ENCODE assay signal across 11 cellular contexts in genomic region chr7:96287168-96287567, GRCh38. TPM values are rescaled to one million over a fixed set of nuclear protein-coding genes. Genes with fewer than 3 reads are reported as not detected.
DNase-seq lines count a peak whose midpoint lies in the region; ATAC-seq, FAIRE-seq and TF ChIP-seq lines count a peak whose summit lies in the region.
"Had no signal": no experiment of that assay in that cellular context is flagged by ENCODE, and none has a peak within 500 bp of the region (broad histone marks: within the 10 kb centered on the region; RNA-seq: fewer than 3 reads in every experiment).

No MANE protein-coding gene starts in this region.

- H3K9ac ChIP-seq in MM.1S (ENCODE audit: low read length): no peak overlapping the region

- H3K36me3 Mint-ChIP-seq in activated B cell treated with CpG ODN at 0.5 μM for 24 hours (ENCODE audit: low read depth): peaks cover 22% of the 10 kb centered on the region
- peaks cover 11% of the 10 kb centered on the region for H3K36me3 Mint-ChIP-seq in HFFc6 (ENCODE audit: low read depth)

- no peak for ATAC-seq in A549
- peak; percentile 73 for ATAC-seq in GM18868 (IDR thresholded peaks at IDR 0.05; ENCODE audit: unreplicated experiment)
- peak; percentile 58 for ATAC-seq in HG03060 (IDR thresholded peaks at IDR 0.05; ENCODE audit: low read depth, unreplicated experiment)
- ATAC-seq in activated B cell treated with CpG ODN at 0.5 μM for 24 hours (ENCODE audit: low read depth): peak; percentile 56
- no peak for ATAC-seq in HG03520 (IDR thresholded peaks at IDR 0.05; ENCODE audit: unreplicated experiment)
- ATAC-seq: left colon had no signal

- peaks cover 9% of the 10 kb centered on the region for H3K79me2 ChIP-seq in MM.1S (ENCODE audit: low read length)

- H3K27me3 Mint-ChIP-seq in activated B cell treated with CpG ODN at 0.5 μM for 24 hours (no peaks in the 10 kb centered on the region), HFFc6 (ENCODE audit: insufficient read depth) (no peaks in the 10 kb centered on the region; the same call in 1 of the 2 replicates)

- peaks cover 2% of the 10 kb centered on the region for H3K9me3 Mint-ChIP-seq in activated B cell treated with CpG ODN at 0.5 μM for 24 hours
- H3K9me3 Mint-ChIP-seq in HFFc6: peaks cover 13% of the 10 kb centered on the region

- FAIRE-seq in A549 (lab: Jason Lieb, UNC): no peak

- no peaks in the 10 kb centered on the region for H4K20me1 ChIP-seq in MM.1S (ENCODE audit: insufficient read depth, low read length)

- CTCF ChIA-PET in A549 (lab: Yijun Ruan, JAX): interaction anchor here (1.1 kb wide), 1 partner anchor 9 kb away, joined by 3 read pairs; no protein-coding TSS in a partner anchor
- CTCF ChIA-PET in activated B cell treated with CpG ODN at 0.5 μM for 24 hours (lab: Charles Lee): no interaction called here

- H3K27me3 ChIP-seq in MM.1S (replicated peaks; ENCODE audit: insufficient read depth, low read length): no peaks in the 10 kb centered on the region

- TF ChIP-seq EP300 in A549 (IDR thresholded peaks at IDR 0.05): no peak

- H3K9me3 ChIP-seq in A549 (no peaks in the 10 kb centered on the region), MM.1S (replicated peaks; ENCODE audit: insufficient read depth, low read length) (no peaks in the 10 kb centered on the region)

- intact Hi-C loops in activated B cell treated with CpG ODN at 0.5 μM for 24 hours (cut with micrococcal nuclease): no loop called here

- POLR2A ChIA-PET in A549 (lab: Yijun Ruan, JAX) (no interaction called here), activated B cell treated with CpG ODN at 0.5 μM for 24 hours (lab: Charles Lee) (no interaction called here)

- no peak for TF ChIP-seq POLR2A in A549 (IDR thresholded peaks at IDR 0.05; ENCODE audit: low read length)

- H3K4me1 ChIP-seq in A549 (no peaks in the 10 kb centered on the region), MM.1S (ENCODE audit: low read length) (peaks cover 6% of the 10 kb centered on the region; the same call in 1 of the 2 replicates)

- no peaks in the 10 kb centered on the region for H3K9me2 ChIP-seq in MM.1S (replicated peaks; ENCODE audit: insufficient read depth, low read length)

- H3K27ac ChIP-seq in A549 (no peak overlapping the region), MM.1S (ENCODE audit: low read length) (no peak overlapping the region)

- H3K4me3 ChIP-seq in A549 (no peak overlapping the region), MM.1S (ENCODE audit: low read length) (no peak overlapping the region)

- no peak for TF ChIP-seq CTCF in A549 (IDR thresholded peaks at IDR 0.05)
- TF ChIP-seq CTCF in activated B cell treated with CpG ODN at 0.5 μM for 24 hours (IDR thresholded peaks at IDR 0.05): no peak
- no peak for TF ChIP-seq CTCF in MM.1S (IDR thresholded peaks at IDR 0.05; ENCODE audit: low read length)
- no peak for TF ChIP-seq CTCF in HFFc6 (IDR thresholded peaks at IDR 0.05)

- H3K27ac Mint-ChIP-seq in activated B cell treated with CpG ODN at 0.5 μM for 24 hours (no peak overlapping the region), HFFc6 (no peak overlapping the region)

- H2AFZ ChIP-seq in MM.1S (ENCODE audit: low read length): no peak overlapping the region

- H3K4me1 Mint-ChIP-seq in activated B cell treated with CpG ODN at 0.5 μM for 24 hours (peaks cover 40% of the 10 kb centered on the region), HFFc6 (ENCODE audit: low read depth) (peaks cover 17% of the 10 kb centered on the region)

- no peaks in the 10 kb centered on the region for H3F3A ChIP-seq in MM.1S (ENCODE audit: insufficient read depth, low read length)

- no peak overlapping the region for H3K4me3 Mint-ChIP-seq in activated B cell treated with CpG ODN at 0.5 μM for 24 hours
- H3K4me3 Mint-ChIP-seq in HFFc6: no peak overlapping the region

- TF ChIP-seq RAD21 in A549 (conservative IDR thresholded peaks at IDR 0.05 in 1 of 2, IDR thresholded peaks at IDR 0.05 in 1 of 2): no peak

- no peak for DNase-seq in A549 (ENCODE audit: low read depth in 1 of 2, low spot score in 1 of 2)
- DNase-seq in activated B cell treated with CpG ODN at 0.5 μM for 24 hours: no peak
- no peak for DNase-seq in MM.1S
- no peak for DNase-seq in HFFc6
- no peak for DNase-seq in medulla oblongata (ENCODE audit: extremely low spot score)
- DNase-seq: activated T-cell treated with anti-CD3 and anti-CD28 coated beads, Interleukin-2, amount 50 U/mL, for 48 hours; left colon; T-helper 2 cell had no signal

- 96% methylated on average over 2 of the region's 2 CpGs for WGBS in A549 (ENCODE audit: missing lambda C conversion rate)

- H3K4me2 ChIP-seq in A549: no peak overlapping the region
- H3K4me2 ChIP-seq in MM.1S (ENCODE audit: low read depth, low read length): no peak overlapping the region

- H3K36me3 ChIP-seq in MM.1S (replicated peaks; ENCODE audit: insufficient read depth, low read length): no peaks in the 10 kb centered on the region

TF ChIP-seq in A549, 52 proteins besides CTCF, POLR2A, EP300 and RAD21:
- TF ChIP-seq MAFK (IDR thresholded peaks at IDR 0.05; ENCODE audit: partially characterized antibody) (peak; percentile 55), PHF8 (IDR thresholded peaks at IDR 0.05; ENCODE audit: borderline replicate concordance, low read depth) (no peak)

RNA-seq across cellular contexts. Expression of gene SLC25A13, which starts 34.7 kb away (rescaled TPM):
- polyA plus RNA-seq in A549 (2011; rRNA removed) (51.0 and 53.0 TPM in 2 replicates), A549 (2017; fragmentation: RNase III; extraction: RNeasy Plus Mini Kit Qiagen cat#74134 plus additional on column Dnase treatment) (31.3 to 32.7 TPM (median 32.2 TPM) in 3 replicates)
- 16.2 and 19.6 TPM in 2 replicates for polyA plus RNA-seq in A549 (2012; cell fraction: cytosol; rRNA removed)
- 11.4 and 21.5 TPM in 2 replicates for polyA plus RNA-seq in A549 (2012; cell fraction: nucleus; rRNA removed)
- 24.7 and 26.8 TPM in 2 replicates for polyA minus RNA-seq in A549 (2011; rRNA and poly(A)+ RNA removed)
- total RNA-seq in activated B cell treated with CpG ODN at 0.5 μM for 24 hours: 28.5 and 29.1 TPM in 2 replicates
- 10 to 100 TPM in 4 of 6 experiments, 1 to 10 TPM in 2; 7.4 to 15.4 (median 12.9) TPM for total RNA-seq in HFFc6 (2021; fragmentation: NEBNext Ultra II Directional; extraction: Animal tissue kit (Norgen Biotek cat#: 25700))

Comparison
In these comparisons a context has a peak if more than half of its experiments do, and no peak if none do; other contexts are left out.
1. ATAC-seq: peak in GM18868 (single experiment), HG03060 (single experiment) and activated B cell treated with CpG ODN at 0.5 μM for 24 hours (single experiment); none in A549 (0 of 2) and HG03520 (single experiment).